Comparison of ENCODE assay signal across 27 cellular contexts in the genomic region with DNA sequence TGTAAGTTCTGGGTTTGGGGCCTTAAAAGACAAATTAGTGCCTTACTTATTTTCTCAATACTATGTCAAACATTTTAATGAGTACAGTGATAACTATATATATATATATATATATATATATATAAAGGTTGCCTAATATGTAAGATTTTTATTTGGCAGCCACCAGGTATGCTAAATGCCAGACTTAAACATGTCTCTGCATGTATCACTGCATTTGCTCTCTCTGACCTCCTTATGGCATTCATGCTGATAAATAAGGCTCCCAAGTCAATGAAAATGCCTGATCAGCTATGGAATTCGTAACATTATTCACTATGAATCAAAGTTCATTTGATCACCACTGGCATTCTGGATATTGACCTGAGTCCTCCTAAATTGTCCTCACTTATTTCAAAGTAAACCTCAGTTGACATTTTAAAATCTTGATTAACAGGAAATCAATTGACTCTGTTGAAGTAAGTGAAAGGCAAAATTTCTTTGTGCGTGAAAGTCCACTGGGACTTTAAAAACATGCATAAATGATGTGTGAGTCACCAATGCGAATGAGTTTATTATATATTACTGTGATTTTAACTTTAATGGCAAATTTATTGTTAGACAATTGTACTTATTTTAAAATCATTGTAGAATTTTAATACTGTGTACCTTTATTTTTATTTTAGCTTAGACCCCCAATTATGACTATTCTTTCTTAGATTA. TPM values are rescaled to one million over a fixed set of nuclear protein-coding genes. Genes with fewer than 3 reads are reported as not detected.
"Had no signal": no experiment of that assay in that cellular context is flagged by ENCODE, and none has a peak within 500 bp of the region (broad histone marks: within the 10 kb centered on the region; RNA-seq: fewer than 3 reads in every experiment).

No MANE protein-coding gene starts in this region.

- H3K27ac ChIP-seq: ascending aorta, coronary artery, gastrocnemius medialis, neutrophil, ovary, psoas muscle, right atrium auricular region, tibial artery, VCaP had no signal

- H3K9me3 ChIP-seq: ascending aorta, gastrocnemius medialis, neutrophil, ovary, psoas muscle, right atrium auricular region, tibial artery had no signal

- H3K4me1 Mint-ChIP-seq: activated CD4-positive, alpha-beta memory T cell treated with anti-CD3 and anti-CD28 coated beads, Interleukin-2, amount 10 ng/mL, durations not matched to agents 7 days and 5 days; activated CD4-positive, alpha-beta T cell treated with anti-CD3 and anti-CD28 coated beads, Interleukin-2, amount 10 ng/mL, durations not matched to agents 24 days and 14 days; activated CD8-positive, alpha-beta memory T cell treated with anti-CD3 and anti-CD28 coated beads, Interleukin-2, amount 10 ng/mL, durations not matched to agents 7 days and 5 days; activated naive CD4-positive, alpha-beta T cell treated with anti-CD3 and anti-CD28 coated beads, Interleukin-2, amount 50 U/mL, for 24 hours; stimulated activated effector memory CD8-positive, alpha-beta T cell treated with anti-CD3 and anti-CD28 coated beads, Interleukin-12 subunit alpha, Interleukin-12 subunit beta, amount 100 ng/mL, for 72 hours; stimulated activated naive CD8-positive, alpha-beta T cell treated with anti-CD3 and anti-CD28 coated beads, Interleukin-15, amount 100 ng/mL, for 72 hours had no signal

- H3K36me3 Mint-ChIP-seq: activated CD8-positive, alpha-beta memory T cell treated with anti-CD3 and anti-CD28 coated beads, Interleukin-2, amount 10 ng/mL, durations not matched to agents 7 days and 5 days; activated naive CD4-positive, alpha-beta T cell treated with anti-CD3 and anti-CD28 coated beads, Interleukin-2, amount 50 U/mL, for 24 hours; stimulated activated effector memory CD8-positive, alpha-beta T cell treated with anti-CD3 and anti-CD28 coated beads, Interleukin-12 subunit alpha, Interleukin-12 subunit beta, amount 100 ng/mL, for 72 hours had no signal

- H3K4me3 Mint-ChIP-seq: activated CD4-positive, alpha-beta memory T cell treated with anti-CD3 and anti-CD28 coated beads, Interleukin-2, amount 10 ng/mL, durations not matched to agents 7 days and 5 days; activated CD4-positive, alpha-beta T cell treated with anti-CD3 and anti-CD28 coated beads, Interleukin-2, amount 10 ng/mL, durations not matched to agents 24 days and 14 days; activated CD8-positive, alpha-beta memory T cell treated with anti-CD3 and anti-CD28 coated beads, Interleukin-2, amount 10 ng/mL, durations not matched to agents 7 days and 5 days; activated naive CD4-positive, alpha-beta T cell treated with anti-CD3 and anti-CD28 coated beads, Interleukin-2, amount 50 U/mL, for 24 hours; endodermal cell; nephron; stimulated activated effector memory CD8-positive, alpha-beta T cell treated with anti-CD3 and anti-CD28 coated beads, Interleukin-12 subunit alpha, Interleukin-12 subunit beta, amount 100 ng/mL, for 72 hours; stimulated activated naive CD8-positive, alpha-beta T cell treated with anti-CD3 and anti-CD28 coated beads, Interleukin-15, amount 100 ng/mL, for 72 hours had no signal

- H3K4me3 ChIP-seq: ascending aorta, coronary artery, gastrocnemius medialis, ovary, psoas muscle, right atrium auricular region, tibial artery had no signal

- H3K9me3 Mint-ChIP-seq: activated CD4-positive, alpha-beta memory T cell treated with anti-CD3 and anti-CD28 coated beads, Interleukin-2, amount 10 ng/mL, durations not matched to agents 7 days and 5 days; activated CD4-positive, alpha-beta T cell treated with anti-CD3 and anti-CD28 coated beads, Interleukin-2, amount 10 ng/mL, durations not matched to agents 24 days and 14 days; activated naive CD4-positive, alpha-beta T cell treated with anti-CD3 and anti-CD28 coated beads, Interleukin-2, amount 50 U/mL, for 24 hours; nephron; stimulated activated effector memory CD8-positive, alpha-beta T cell treated with anti-CD3 and anti-CD28 coated beads, Interleukin-12 subunit alpha, Interleukin-12 subunit beta, amount 100 ng/mL, for 72 hours had no signal

- DNase-seq: activated CD4-positive, alpha-beta memory T cell treated with anti-CD3 and anti-CD28 coated beads, Interleukin-2, amount 10 ng/mL, durations not matched to agents 7 days and 5 days; activated CD4-positive, alpha-beta T cell treated with anti-CD3 and anti-CD28 coated beads, Interleukin-2, amount 10 ng/mL, durations not matched to agents 24 days and 14 days; activated CD8-positive, alpha-beta memory T cell treated with anti-CD3 and anti-CD28 coated beads, Interleukin-2, amount 10 ng/mL, durations not matched to agents 7 days and 5 days; activated effector memory CD4-positive, alpha-beta T cell treated with anti-CD3 and anti-CD28 coated beads, Interleukin-2, amount 50 U/mL, for 16 hours; activated T-cell treated with anti-CD3 and anti-CD28 coated beads for 4 hours; cerebellar nuclear complex; endodermal cell; gastrocnemius medialis; head of caudate nucleus; left cardiac atrium; mesenchymal stem cell; ovary; psoas muscle; stimulated activated CD4-positive, alpha-beta T cell treated with anti-CD3 and anti-CD28 coated beads, Interleukin-1b, Interleukin-23, amount 100 ng/mL, for 48 hours; stimulated activated naive CD8-positive, alpha-beta T cell treated with anti-CD3 and anti-CD28 coated beads, Interleukin-15, amount 100 ng/mL, for 72 hours; T-helper 2 cell; tibial artery had no signal

- H3K27me3 Mint-ChIP-seq: stimulated activated naive CD8-positive, alpha-beta T cell treated with anti-CD3 and anti-CD28 coated beads, Interleukin-15, amount 100 ng/mL, for 72 hours had no signal

- H3K36me3 ChIP-seq: ascending aorta, gastrocnemius medialis, neutrophil, ovary, right atrium auricular region, tibial artery had no signal

- H3K27ac Mint-ChIP-seq: activated CD4-positive, alpha-beta memory T cell treated with anti-CD3 and anti-CD28 coated beads, Interleukin-2, amount 10 ng/mL, durations not matched to agents 7 days and 5 days; activated CD4-positive, alpha-beta T cell treated with anti-CD3 and anti-CD28 coated beads, Interleukin-2, amount 10 ng/mL, durations not matched to agents 24 days and 14 days; activated CD8-positive, alpha-beta memory T cell treated with anti-CD3 and anti-CD28 coated beads, Interleukin-2, amount 10 ng/mL, durations not matched to agents 7 days and 5 days; activated naive CD4-positive, alpha-beta T cell treated with anti-CD3 and anti-CD28 coated beads, Interleukin-2, amount 50 U/mL, for 24 hours; endodermal cell; nephron; stimulated activated effector memory CD8-positive, alpha-beta T cell treated with anti-CD3 and anti-CD28 coated beads, Interleukin-12 subunit alpha, Interleukin-12 subunit beta, amount 100 ng/mL, for 72 hours; stimulated activated naive CD8-positive, alpha-beta T cell treated with anti-CD3 and anti-CD28 coated beads, Interleukin-15, amount 100 ng/mL, for 72 hours had no signal

- H3K27me3 ChIP-seq: ascending aorta, gastrocnemius medialis, neutrophil, ovary, right atrium auricular region, tibial artery had no signal

- H3K4me1 ChIP-seq: ascending aorta, gastrocnemius medialis, psoas muscle, tibial artery had no signal

RNA-seq across cellular contexts. Expression of gene AREG, which starts 29.2 kb away (rescaled TPM):
- total RNA-seq: liver, myocyte had no signal

RNA-seq across cellular contexts. Expression of gene EREG, which starts 50.8 kb away (rescaled TPM):
- total RNA-seq: activated CD4-positive, alpha-beta memory T cell treated with anti-CD3 and anti-CD28 coated beads, Interleukin-2, amount 10 ng/mL, durations not matched to agents 7 days and 5 days; activated CD4-positive, alpha-beta T cell treated with anti-CD3 and anti-CD28 coated beads, Interleukin-2, amount 10 ng/mL, durations not matched to agents 24 days and 14 days; activated CD8-positive, alpha-beta memory T cell treated with anti-CD3 and anti-CD28 coated beads, Interleukin-2, amount 10 ng/mL, durations not matched to agents 7 days and 5 days; ascending aorta; myocyte had no signal
- polyA plus RNA-seq: liver had no signal
